18 cellular contexts compared by ENCODE assay signal in the genomic region with DNA sequence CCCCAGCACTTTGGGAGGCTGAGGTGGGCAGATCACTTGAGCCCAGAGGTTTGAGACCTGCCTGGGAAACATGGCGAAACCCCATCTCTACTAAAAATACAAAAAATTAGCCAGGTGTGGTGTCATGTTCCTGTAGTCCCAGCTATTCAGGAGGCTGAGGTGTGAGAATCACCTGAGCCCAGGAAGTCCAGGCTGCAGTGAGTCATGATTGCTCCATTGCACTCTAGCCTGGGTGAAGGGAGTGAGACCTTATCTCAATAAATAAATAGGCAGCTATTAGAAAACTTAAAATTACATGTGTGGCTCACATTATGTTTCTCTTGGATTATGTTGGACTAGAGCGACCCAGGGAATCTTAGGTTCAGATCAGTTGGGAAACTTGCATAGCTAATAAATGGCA.
"Had no signal": no experiment of that assay in that cellular context is flagged by ENCODE, and none has a peak within 500 bp of the region (broad histone marks: within the 10 kb centered on the region; RNA-seq: fewer than 3 reads in every experiment).

No MANE protein-coding gene starts in this region.

- H3K27me3 ChIP-seq: neutrophil, thyroid gland had no signal

- H3K27ac Mint-ChIP-seq: activated CD4-positive, alpha-beta memory T cell treated with anti-CD3 and anti-CD28 coated beads for 36 hours; activated CD4-positive, alpha-beta T cell treated with anti-CD3 and anti-CD28 coated beads for 36 hours; activated naive CD8-positive, alpha-beta T cell treated with anti-CD3 and anti-CD28 coated beads for 36 hours; natural killer cell had no signal

- H3K9me3 ChIP-seq: neutrophil, thyroid gland had no signal

- DNase-seq: activated CD4-positive, alpha-beta memory T cell treated with anti-CD3 and anti-CD28 coated beads for 36 hours; activated CD4-positive, alpha-beta T cell treated with anti-CD3 and anti-CD28 coated beads for 36 hours; activated naive CD4-positive, alpha-beta T cell; activated naive CD8-positive, alpha-beta T cell treated with anti-CD3 and anti-CD28 coated beads for 36 hours; activated T-cell treated with anti-CD3 and anti-CD28 coated beads for 4 hours; amniotic stem cell; dermis blood vessel endothelial cell; effector memory CD4-positive, alpha-beta T cell; mesendoderm; natural killer cell; retina; stimulated activated CD4-positive, alpha-beta T cell treated with anti-CD3 and anti-CD28 coated beads, Interleukin-12 subunit alpha, Interleukin-12 subunit beta, amount 100 ng/mL, for 4 hours; stimulated activated CD4-positive, alpha-beta T cell treated with anti-CD3 and anti-CD28 coated beads, Interleukin-1b, Interleukin-23, amount 100 ng/mL, for 48 hours; stimulated activated CD8-positive, alpha-beta memory T cell treated with anti-CD3 and anti-CD28 coated beads, Interleukin-4, amount 100 ng/mL, for 48 hours; stimulated activated naive CD4-positive, alpha-beta T cell; thyroid gland had no signal

- ATAC-seq: activated CD4-positive, alpha-beta T cell treated with anti-CD3 and anti-CD28 coated beads for 36 hours; natural killer cell had no signal

- H3K4me3 ChIP-seq: thyroid gland had no signal

- H3K4me1 ChIP-seq: parathyroid adenoma, thyroid gland had no signal

- H3K9me3 Mint-ChIP-seq: activated CD4-positive, alpha-beta memory T cell treated with anti-CD3 and anti-CD28 coated beads for 36 hours; activated naive CD8-positive, alpha-beta T cell treated with anti-CD3 and anti-CD28 coated beads for 36 hours; natural killer cell had no signal

- H3K9ac ChIP-seq: parathyroid adenoma had no signal

- H3K27ac ChIP-seq: neutrophil, parathyroid adenoma, thyroid gland had no signal

- H3K4me3 Mint-ChIP-seq: activated CD4-positive, alpha-beta memory T cell treated with anti-CD3 and anti-CD28 coated beads for 36 hours; activated CD4-positive, alpha-beta T cell treated with anti-CD3 and anti-CD28 coated beads for 36 hours; activated naive CD8-positive, alpha-beta T cell treated with anti-CD3 and anti-CD28 coated beads for 36 hours; natural killer cell had no signal

- H2AFZ ChIP-seq: parathyroid adenoma had no signal

- H3K36me3 Mint-ChIP-seq: activated CD4-positive, alpha-beta memory T cell treated with anti-CD3 and anti-CD28 coated beads for 36 hours; activated naive CD8-positive, alpha-beta T cell treated with anti-CD3 and anti-CD28 coated beads for 36 hours; natural killer cell had no signal

- H3K79me2 ChIP-seq: parathyroid adenoma had no signal

- H3K36me3 ChIP-seq: neutrophil, thyroid gland had no signal
